In genomic region chr12:94261119-94261518, GRCh38 we compare ENCODE assay signal across 19 cellular contexts.
A peak's percentile ranks its signal among the peaks of the same experiment; 100 is the strongest.
DNase-seq lines count a peak whose midpoint lies in the region; ATAC-seq and TF ChIP-seq lines count a peak whose summit lies in the region.
"Had no signal": no experiment of that assay in that cellular context is flagged by ENCODE, and none has a peak within 500 bp of the region (broad histone marks: within the 10 kb centered on the region; RNA-seq: fewer than 3 reads in every experiment).

No MANE protein-coding gene starts in this region.

- ATAC-seq in activated T-helper 17 cell treated with anti-CD3 and anti-CD28 coated beads, Interleukin-2, amount 50 U/mL, for 72 hours (replicated peaks): no peak
- no peak for ATAC-seq in memory B cell (ENCODE audit: low read depth)
- ATAC-seq in foreskin keratinocyte: no peak
- no peak for ATAC-seq in HG03565 (IDR thresholded peaks at IDR 0.05; ENCODE audit: unreplicated experiment)
- no peak for ATAC-seq in GM21360 (IDR thresholded peaks at IDR 0.05; ENCODE audit: unreplicated experiment)
- no peak for ATAC-seq in GM18519 (IDR thresholded peaks at IDR 0.05; ENCODE audit: low FRiP score, unreplicated experiment)

- no peak overlapping the region for H2BK5ac ChIP-seq in H9 (ENCODE audit: insufficient read length, low read length)

- peak overlapping the region; percentile 73 to 99 (median 99) for H3K27ac Mint-ChIP-seq in H9
- no peak overlapping the region for H3K27ac Mint-ChIP-seq in activated T-helper 17 cell treated with anti-CD3 and anti-CD28 coated beads, Interleukin-2, amount 50 U/mL, for 72 hours
- H3K27ac Mint-ChIP-seq in memory B cell: peak overlapping the region; percentile 97
- H3K27ac Mint-ChIP-seq: nephron progenitor cell had no signal

- no peak overlapping the region for H3K18ac ChIP-seq in H9 (ENCODE audit: insufficient read length, low read depth, low read length)

- peaks cover 18% of the 10 kb centered on the region; the same call in 1 of the 2 replicates for H3K4me1 ChIP-seq in H9 (ENCODE audit: insufficient read depth, low read length)
- H3K4me1 ChIP-seq in stomach smooth muscle (ENCODE audit: control insufficient read depth, insufficient read depth, low read length): peaks cover 26% of the 10 kb centered on the region
- no peaks in the 10 kb centered on the region for H3K4me1 ChIP-seq in foreskin keratinocyte

- H3K9me3 ChIP-seq in H9 (ENCODE audit: control insufficient read depth, low read depth, low read length) (no peaks in the 10 kb centered on the region), stomach smooth muscle (ENCODE audit: control insufficient read depth in 2 of 2, low read length in 2 of 2) (no peaks in the 10 kb centered on the region)
- H3K9me3 ChIP-seq: BLaER1, thoracic aorta had no signal

- H3K4me3 ChIP-seq in stomach smooth muscle (ENCODE audit: low read length in 2 of 2): no peak overlapping the region

- no peak overlapping the region for H3K9ac ChIP-seq in H9 (ENCODE audit: extremely low read depth, insufficient read length, low read length)
- no peak overlapping the region for H3K9ac ChIP-seq in stomach smooth muscle (ENCODE audit: low read length in 2 of 2)
- H3K9ac ChIP-seq: BLaER1 had no signal

- H3K79me1 ChIP-seq in H9 (ENCODE audit: insufficient read depth, low read depth, low read length, poor library complexity, severe bottlenecking): no peaks in the 10 kb centered on the region

- H3K9me3 Mint-ChIP-seq in H9 (peaks cover 0 to 2% of the 10 kb centered on the region in 2 experiments; a peak in 2 of 5 replicates), memory B cell (no peaks in the 10 kb centered on the region)
- H3K9me3 Mint-ChIP-seq in activated T-helper 17 cell treated with anti-CD3 and anti-CD28 coated beads, Interleukin-2, amount 50 U/mL, for 72 hours: no peaks in the 10 kb centered on the region

- no CpG with 5 or more reads among the region's 2 CpGs for WGBS in H9 (ENCODE audit: extremely low coverage, insufficient read length, low lambda C conversion rate)

- no peak for TF ChIP-seq CTCF in H9 (conservative IDR thresholded peaks at IDR 0.05)
- TF ChIP-seq CTCF in foreskin keratinocyte (conservative IDR thresholded peaks at IDR 0.05): no peak

- peak overlapping the region; percentile 23 for H3K4me2 ChIP-seq in H9 (ENCODE audit: insufficient read depth, insufficient read length, low read length)

- H3K4me3 Mint-ChIP-seq in H9 (0 out of 5 replicates have a peak overlapping the region, but pooled peaks of 1 of the 2 experiments have one; percentile 56), memory B cell (no peak overlapping the region)
- H3K4me3 Mint-ChIP-seq in activated T-helper 17 cell treated with anti-CD3 and anti-CD28 coated beads, Interleukin-2, amount 50 U/mL, for 72 hours: peak overlapping the region; percentile 90
- H3K4me3 Mint-ChIP-seq: nephron progenitor cell had no signal

- no peak overlapping the region for H2BK12ac ChIP-seq in H9 (ENCODE audit: insufficient read length, low read depth, low read length)

- no peaks in the 10 kb centered on the region for H4K20me1 ChIP-seq in H9 (ENCODE audit: control insufficient read depth, insufficient read depth, insufficient read length)
- H4K20me1 ChIP-seq: BLaER1 had no signal

- H3K4me1 Mint-ChIP-seq in H9 (peaks cover 53 to 67% of the 10 kb centered on the region in 2 experiments), memory B cell (peaks cover 30% of the 10 kb centered on the region)
- peaks cover 26% of the 10 kb centered on the region for H3K4me1 Mint-ChIP-seq in activated T-helper 17 cell treated with anti-CD3 and anti-CD28 coated beads, Interleukin-2, amount 50 U/mL, for 72 hours

- H4K8ac ChIP-seq in H9 (replicated peaks; ENCODE audit: insufficient read length, low read depth, low read length): no peak overlapping the region

- H3K79me2 ChIP-seq in H9 (ENCODE audit: insufficient read depth, low read length): no peaks in the 10 kb centered on the region

- H3K23ac ChIP-seq in H9 (ENCODE audit: insufficient read length, low read depth, low read length): no peak overlapping the region

- H3K27me3 Mint-ChIP-seq in H9 (ENCODE audit: low read depth) (peaks cover 13% of the 10 kb centered on the region), memory B cell (no peaks in the 10 kb centered on the region)
- no peaks in the 10 kb centered on the region for H3K27me3 Mint-ChIP-seq in activated T-helper 17 cell treated with anti-CD3 and anti-CD28 coated beads, Interleukin-2, amount 50 U/mL, for 72 hours

- H3K14ac ChIP-seq in H9 (ENCODE audit: insufficient read depth, low read length): no peak overlapping the region

- H2AFZ ChIP-seq in H9 (ENCODE audit: low read length): no peak overlapping the region

- no peak overlapping the region for H4K5ac ChIP-seq in H9 (ENCODE audit: insufficient read length, low read depth, low read length)

- H3K23me2 ChIP-seq in H9 (ENCODE audit: insufficient read length, low read depth, low read length, poor library complexity, severe bottlenecking): no peaks in the 10 kb centered on the region

- H3K56ac ChIP-seq in H9 (ENCODE audit: insufficient read length, low read depth, low read length): no peak overlapping the region

- H3K27ac ChIP-seq in H9 (ENCODE audit: insufficient read length, low read depth, low read length) (peak overlapping the region; percentile 81), stomach smooth muscle (ENCODE audit: low read length) (peak overlapping the region; percentile 95), foreskin keratinocyte (no peak overlapping the region)
- H3K27ac ChIP-seq: BLaER1, epithelial cell of prostate had no signal

- H3K27me3 ChIP-seq in H9 (ENCODE audit: insufficient read depth, low read length): no peaks in the 10 kb centered on the region
- no peaks in the 10 kb centered on the region for H3K27me3 ChIP-seq in stomach smooth muscle (ENCODE audit: control insufficient read depth in 1 of 2, insufficient read depth in 2 of 2, low read length in 2 of 2)
- peaks cover under 1% of the 10 kb centered on the region for H3K27me3 ChIP-seq in foreskin keratinocyte
- H3K27me3 ChIP-seq: BLaER1 had no signal

- no peak overlapping the region for H4K91ac ChIP-seq in H9 (ENCODE audit: insufficient read length, low read depth, low read length)

- no peak overlapping the region for H2AK5ac ChIP-seq in H9 (ENCODE audit: insufficient read length, low read length)

- no peak overlapping the region for H3K4ac ChIP-seq in H9 (ENCODE audit: low read depth, low read length)

- DNase-seq in H9: peak; percentile 76
- DNase-seq in memory B cell (ENCODE audit: low spot score in 2 of 2): no peak
- DNase-seq in foreskin keratinocyte: no peak
- DNase-seq: activated gamma-delta T cell; anterior cingulate cortex; IMR-90; MV-4-11; NCI-H2029 treated with DMSO at 0.1 percent for 48 hours; NCI-H69; nephron progenitor cell; stimulated activated CD4-positive, alpha-beta T cell treated with anti-CD3 and anti-CD28 coated beads, Interleukin-2, amount 100 ng/mL, for 24 hours had no signal

- H2BK120ac ChIP-seq in H9 (ENCODE audit: low read depth, low read length, poor library complexity, severe bottlenecking): no peak overlapping the region

- peaks cover 0 to 9% (median 4%) of the 10 kb centered on the region in 3 experiments; a peak in 4 of 7 replicates for H3K36me3 Mint-ChIP-seq in H9 (ENCODE audit: insufficient read depth in 1 of 3, low read depth in 3 of 3)
- H3K36me3 Mint-ChIP-seq in activated T-helper 17 cell treated with anti-CD3 and anti-CD28 coated beads, Interleukin-2, amount 50 U/mL, for 72 hours (ENCODE audit: low read depth): peaks cover 49% of the 10 kb centered on the region
- peaks cover 25% of the 10 kb centered on the region for H3K36me3 Mint-ChIP-seq in memory B cell

- H2BK15ac ChIP-seq in H9 (ENCODE audit: low read depth, low read length): no peak overlapping the region

- H3K36me3 ChIP-seq in stomach smooth muscle (ENCODE audit: control insufficient read depth in 2 of 2, insufficient read depth in 2 of 2, low read length in 2 of 2): no peaks in the 10 kb centered on the region
- H3K36me3 ChIP-seq: BLaER1, thoracic aorta had no signal

- H3T11ph ChIP-seq in H9 (ENCODE audit: low read length): no peak overlapping the region

- H2BK20ac ChIP-seq in H9 (ENCODE audit: low read depth, low read length, poor library complexity, severe bottlenecking): no peak overlapping the region
